ENCODE assay signal across 7 cellular contexts in the genomic region with DNA sequence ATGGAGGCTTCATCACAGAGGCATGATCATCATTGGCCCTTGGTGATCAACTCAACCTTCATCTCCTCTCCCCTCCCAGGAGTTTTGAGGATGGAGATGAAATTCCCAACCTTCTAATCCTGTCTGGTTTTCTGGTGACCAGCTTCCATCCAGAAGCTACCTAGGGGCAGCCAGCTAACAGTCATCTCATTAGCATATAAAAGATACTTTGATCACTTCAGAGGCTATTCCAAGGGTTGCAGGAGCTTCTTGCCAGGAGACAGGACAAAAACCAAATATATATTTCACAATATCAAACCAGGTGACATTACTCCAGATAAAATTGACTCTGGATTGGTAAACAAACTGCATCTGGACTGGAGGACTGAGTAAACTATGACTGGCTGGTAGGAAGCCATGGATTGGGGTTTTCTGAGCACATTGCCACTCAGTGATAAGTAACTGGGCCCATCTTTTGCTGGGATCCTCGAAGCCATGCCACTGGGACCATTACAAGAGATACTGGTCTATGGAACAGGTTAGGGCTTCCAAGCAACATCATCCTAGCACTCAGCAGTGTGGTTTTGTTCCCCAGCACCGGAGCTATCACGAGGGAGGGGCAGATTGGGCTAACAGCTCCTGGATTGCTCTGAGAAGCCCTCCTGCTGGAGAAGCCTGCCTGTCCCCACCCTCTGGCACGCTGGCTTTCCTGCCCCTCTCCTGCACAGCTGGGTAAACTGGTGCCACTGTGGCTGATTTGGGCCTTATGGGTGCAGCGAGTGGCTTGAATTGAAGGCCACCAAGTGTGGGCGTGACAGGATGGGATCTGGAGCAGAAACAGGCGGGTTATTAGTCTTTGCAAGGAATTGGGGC.
DNase-seq lines count a peak whose midpoint lies in the region; ATAC-seq lines count a peak whose summit lies in the region.
"Not testable (repeated sequence)": the region's sequence is repeated elsewhere in the genome, so short reads cannot be mapped to it uniquely, and the experiment has no call there.

No MANE protein-coding gene starts in this region.

- ATAC-seq in GM19324 (IDR thresholded peaks at IDR 0.05; ENCODE audit: low FRiP score, unreplicated experiment): peak; percentile 17
- ATAC-seq in HG02642 (IDR thresholded peaks at IDR 0.05; ENCODE audit: poor library complexity, unreplicated experiment): peak; percentile 25
- ATAC-seq in HG03432 (IDR thresholded peaks at IDR 0.05; ENCODE audit: unreplicated experiment): peak; percentile 25

- H3K27ac ChIP-seq in mesodermal cell (ENCODE audit: low read depth, low read length, severe bottlenecking): peak overlapping the region; percentile 29

- POLR2A ChIA-PET in activated CD4-positive, alpha-beta memory T cell treated with anti-CD3 and anti-CD28 coated beads, Interleukin-2, amount 10 ng/mL, durations not matched to agents 7 days and 5 days (lab: Charles Lee): not testable (repeated sequence)

- H3K4me1 Mint-ChIP-seq in activated CD4-positive, alpha-beta memory T cell treated with anti-CD3 and anti-CD28 coated beads, Interleukin-2, amount 10 ng/mL, durations not matched to agents 7 days and 5 days: peaks cover 22% of the 10 kb centered on the region
- not testable (repeated sequence) for H3K4me1 Mint-ChIP-seq in dendritic cell treated with granulocyte-macrophage colony-stimulating factor and Interleukin-4, amounts not matched to agents 40 ng/mL and 50 ng/mL, for 4 days (ENCODE audit: low read depth)

- H3K27me3 Mint-ChIP-seq in activated CD4-positive, alpha-beta memory T cell treated with anti-CD3 and anti-CD28 coated beads, Interleukin-2, amount 10 ng/mL, durations not matched to agents 7 days and 5 days; dendritic cell treated with granulocyte-macrophage colony-stimulating factor and Interleukin-4, amounts not matched to agents 40 ng/mL and 50 ng/mL, for 4 days: not testable (repeated sequence)

- H3K4me3 Mint-ChIP-seq in activated CD4-positive, alpha-beta memory T cell treated with anti-CD3 and anti-CD28 coated beads, Interleukin-2, amount 10 ng/mL, durations not matched to agents 7 days and 5 days; dendritic cell treated with granulocyte-macrophage colony-stimulating factor and Interleukin-4, amounts not matched to agents 40 ng/mL and 50 ng/mL, for 4 days: not testable (repeated sequence)

- peak overlapping the region; percentile 77 for H3K27ac Mint-ChIP-seq in activated CD4-positive, alpha-beta memory T cell treated with anti-CD3 and anti-CD28 coated beads, Interleukin-2, amount 10 ng/mL, durations not matched to agents 7 days and 5 days
- H3K27ac Mint-ChIP-seq in dendritic cell treated with granulocyte-macrophage colony-stimulating factor and Interleukin-4, amounts not matched to agents 40 ng/mL and 50 ng/mL, for 4 days: peak overlapping the region; percentile 58

- intact Hi-C loops in dendritic cell treated with granulocyte-macrophage colony-stimulating factor and Interleukin-4, amounts not matched to agents 40 ng/mL and 50 ng/mL, for 4 days (cut with micrococcal nuclease): not testable (repeated sequence)

- not testable (repeated sequence) for H3K4me1 ChIP-seq in mesodermal cell (ENCODE audit: control insufficient read depth, insufficient read depth, low read length, poor library complexity, severe bottlenecking)

- peaks cover 58% of the 10 kb centered on the region for H3K36me3 Mint-ChIP-seq in activated CD4-positive, alpha-beta memory T cell treated with anti-CD3 and anti-CD28 coated beads, Interleukin-2, amount 10 ng/mL, durations not matched to agents 7 days and 5 days (ENCODE audit: low read depth)
- peaks cover 34% of the 10 kb centered on the region for H3K36me3 Mint-ChIP-seq in dendritic cell treated with granulocyte-macrophage colony-stimulating factor and Interleukin-4, amounts not matched to agents 40 ng/mL and 50 ng/mL, for 4 days (ENCODE audit: low read depth)

- H3K36me3 ChIP-seq in mesodermal cell (ENCODE audit: control insufficient read depth, insufficient read depth, low read length): peaks cover 23% of the 10 kb centered on the region

- not testable (repeated sequence) for H3K9me3 ChIP-seq in mesodermal cell (ENCODE audit: control insufficient read depth, low read length)

- 100% methylated on average over 2 of the region's 7 CpGs; no CpG with 5 or more reads in 1 of the 2 experiments for WGBS in mesodermal cell (ENCODE audit: insufficient coverage in 2 of 2), 2 experiments

- DNase-seq in ELF-1 (ENCODE audit: low read depth, low spot score): peak; percentile 45
- not testable (repeated sequence) for DNase-seq in activated CD4-positive, alpha-beta memory T cell treated with anti-CD3 and anti-CD28 coated beads, Interleukin-2, amount 10 ng/mL, durations not matched to agents 7 days and 5 days

- not testable (repeated sequence) for H3K9me3 Mint-ChIP-seq in activated CD4-positive, alpha-beta memory T cell treated with anti-CD3 and anti-CD28 coated beads, Interleukin-2, amount 10 ng/mL, durations not matched to agents 7 days and 5 days; dendritic cell treated with granulocyte-macrophage colony-stimulating factor and Interleukin-4, amounts not matched to agents 40 ng/mL and 50 ng/mL, for 4 days

- CTCF ChIA-PET in activated CD4-positive, alpha-beta memory T cell treated with anti-CD3 and anti-CD28 coated beads, Interleukin-2, amount 10 ng/mL, durations not matched to agents 7 days and 5 days (lab: Charles Lee): interaction anchor here (0.6 kb wide), 1 partner anchor 193 kb away, joined by 3 read pairs; no protein-coding TSS in a partner anchor

- not testable (repeated sequence) for H3K4me3 ChIP-seq in mesodermal cell (ENCODE audit: extremely low read depth, insufficient read depth, low read length, poor library complexity, severe bottlenecking)
